In the genomic region with DNA sequence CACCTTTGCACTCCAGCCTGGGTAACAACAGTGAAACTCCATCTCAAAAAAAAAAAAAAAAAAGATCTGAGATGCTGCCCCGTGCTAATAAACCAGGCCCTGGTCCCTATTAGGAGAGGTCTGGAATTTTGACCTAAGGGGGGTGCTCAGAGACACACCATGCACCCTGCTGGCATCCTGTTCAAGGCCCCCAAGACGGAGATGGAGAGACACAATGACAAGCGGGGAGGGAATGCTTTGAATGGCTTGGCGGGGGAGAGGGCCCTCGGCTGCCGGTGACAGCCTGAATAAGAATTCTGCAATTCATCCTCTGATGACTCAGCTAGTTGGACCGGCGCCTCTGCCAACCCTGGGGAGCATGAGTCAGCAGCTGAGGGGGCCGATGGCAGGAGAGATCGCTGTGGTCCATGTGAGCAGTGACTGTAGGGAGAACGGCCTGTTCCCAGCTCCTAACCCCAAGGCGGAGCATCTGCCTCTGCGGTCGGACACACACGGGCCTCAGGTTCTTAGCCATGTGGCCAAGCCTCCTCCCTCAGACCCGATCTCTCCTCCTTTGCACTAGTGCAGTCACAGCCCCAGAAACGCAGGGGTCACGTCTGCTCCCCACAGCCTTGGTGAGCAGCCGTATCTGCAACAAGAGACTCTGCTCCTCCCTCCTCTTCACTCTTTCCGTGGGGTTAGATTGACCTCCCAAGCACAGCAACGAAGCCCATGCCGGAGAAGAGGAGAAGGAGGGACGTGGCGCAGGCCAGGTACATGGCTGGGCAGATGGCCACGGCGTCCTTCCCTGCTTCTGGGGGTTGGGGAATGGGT, we compare ENCODE assay signal across 8 cellular contexts. TPM values are rescaled to one million over a fixed set of nuclear protein-coding genes. Genes with fewer than 3 reads are reported as not detected.
DNase-seq lines count a peak whose midpoint lies in the region; ATAC-seq and TF ChIP-seq lines count a peak whose summit lies in the region.

No MANE protein-coding gene starts in this region.

- in situ Hi-C loops in SK-MEL-5 (cut with HindIII; ENCODE audit: low pct_unique_long_range_greater_than_20kb, low sequenced_read_pairs): no loop called here
- in situ Hi-C loops in astrocyte of the cerebellum (cut with HindIII; ENCODE audit: low sequenced_read_pairs): no loop called here

- ATAC-seq in sciatic nerve (peak; percentile 99), HG03039 (IDR thresholded peaks at IDR 0.05; ENCODE audit: unreplicated experiment) (no peak), HG02678 (IDR thresholded peaks at IDR 0.05; ENCODE audit: unreplicated experiment) (no peak)

- TF ChIP-seq CTCF in AG10803 (conservative IDR thresholded peaks at IDR 0.05; ENCODE audit: low read length) (no peak), astrocyte of the cerebellum (IDR thresholded peaks at IDR 0.05; ENCODE audit: low read depth, low read length, missing control alignments) (no peak)

- DNase-seq in AG10803 (ENCODE audit: low read depth) (peak; percentile 99), HPDE6-E6E7 (ENCODE audit: extremely low spot score) (peak; percentile 96), SK-MEL-5 (ENCODE audit: low read depth, low spot score) (peak; percentile 91), astrocyte of the cerebellum (ENCODE audit: low read depth) (peak; percentile 96), hypothalamus (lab: John Stamatoyannopoulos, UW) (peak in 50 of 51 donors; percentile 11 to 94 (median 76)), sciatic nerve (ENCODE audit: low spot score) (peak; percentile 95)

- intact Hi-C loops in sciatic nerve (cut with DNase I): no loop called here

- H3K4me3 ChIP-seq in AG10803 (ENCODE audit: low read length) (peak overlapping the region; percentile 22; the same call in 1 of the 2 replicates), astrocyte of the cerebellum (ENCODE audit: low read depth, low read length) (no peak overlapping the region)

RNA-seq across cellular contexts. Expression of a gene that starts 14.9 kb away (rescaled TPM):
- 6.9 and 7.5 TPM in 2 replicates for total RNA-seq in SK-MEL-5 (2014; rRNA removed; shearing (Covaris generic))
- polyA plus RNA-seq in SK-MEL-5 (2015; cell fraction: cytosol; rRNA removed): 14.4 and 18.2 TPM in 2 replicates
- 17.5 and 20.6 TPM in 2 replicates for polyA plus RNA-seq in SK-MEL-5 (2015; cell fraction: nucleus; rRNA removed)
- total RNA-seq in sciatic nerve: 47.1 TPM

RNA-seq across cellular contexts. Expression of a gene that starts 26.7 kb away (rescaled TPM):
- total RNA-seq in SK-MEL-5 (2014; rRNA removed; shearing (Covaris generic)): 0.27 TPM in 1 of 2 replicates, not detected in the other
- 0.42 and 0.47 TPM in 2 replicates for polyA plus RNA-seq in SK-MEL-5 (2015; cell fraction: cytosol; rRNA removed)
- polyA plus RNA-seq in SK-MEL-5 (2015; cell fraction: nucleus; rRNA removed): 0.36 TPM in 1 of 2 replicates, not detected in the other
- total RNA-seq in sciatic nerve: 7.0 TPM

RNA-seq across cellular contexts. Expression of a gene that starts 54.1 kb away (rescaled TPM):
- total RNA-seq in SK-MEL-5 (2014; rRNA removed; shearing (Covaris generic)): 329 and 367 TPM in 2 replicates
- 221 and 277 TPM in 2 replicates for polyA plus RNA-seq in SK-MEL-5 (2015; cell fraction: cytosol; rRNA removed)
- polyA plus RNA-seq in SK-MEL-5 (2015; cell fraction: nucleus; rRNA removed): 105 and 125 TPM in 2 replicates
- 22.1 TPM for total RNA-seq in sciatic nerve

Comparison
In these comparisons a context has a peak if more than half of its experiments do, and no peak if none do; other contexts are left out.
1. RNA of a gene that starts 54.1 kb away (total RNA-seq): 329 to 367 TPM in SK-MEL-5; 22.1 TPM in sciatic nerve (single experiment); every median in the first group is over 10 times any median in the second.
2. Peak in every context shown above with its lines, with median percentiles within 50 percentile points of each other: DNase-seq.